ENCODE assay signal across 13 cellular contexts in the genomic region with DNA sequence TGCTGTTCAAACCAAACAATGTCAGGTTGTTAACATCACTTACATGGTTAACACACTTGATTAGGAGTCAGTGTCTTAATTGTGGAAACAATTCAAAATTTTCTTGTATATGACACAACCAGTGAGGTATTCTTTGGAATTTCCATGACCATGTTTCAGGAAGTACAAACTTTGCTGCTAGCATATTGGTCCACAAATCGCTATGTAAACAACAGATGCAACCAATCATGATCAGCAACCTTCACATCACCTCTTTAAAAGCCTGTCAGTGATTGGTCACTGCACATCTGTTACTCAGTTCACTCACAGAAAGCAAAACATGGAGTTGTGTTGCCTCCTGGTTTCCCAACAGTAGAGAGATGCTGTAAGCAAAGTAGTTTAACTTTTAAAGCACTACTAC.
DNase-seq lines count a peak whose midpoint lies in the region; ATAC-seq and TF ChIP-seq lines count a peak whose summit lies in the region.
"Had no signal": no experiment of that assay in that cellular context is flagged by ENCODE, and none has a peak within 500 bp of the region (broad histone marks: within the 10 kb centered on the region; RNA-seq: fewer than 3 reads in every experiment).

No MANE protein-coding gene starts in this region.

- H3K4me3 ChIP-seq in epithelial cell of proximal tubule (ENCODE audit: low read depth, low read length): no peak overlapping the region
- no peak overlapping the region for H3K4me3 ChIP-seq in effector memory CD4-positive, alpha-beta T cell (ENCODE audit: insufficient read depth, low read depth, low read length, poor library complexity, severe bottlenecking)

- peak; percentile 71 for DNase-seq in EH (ENCODE audit: low read depth)
- DNase-seq in RKO (ENCODE audit: low spot score): peak; percentile 19
- peak; percentile 68 for DNase-seq in epithelial cell of proximal tubule (ENCODE audit: low read depth)
- no peak for DNase-seq in effector memory CD4-positive, alpha-beta T cell
- no peak for DNase-seq in glutamatergic neuron
- DNase-seq in immature natural killer cell: no peak
- DNase-seq: activated CD8-positive, alpha-beta T cell treated with anti-CD3 and anti-CD28 coated beads for 36 hours; activated naive CD8-positive, alpha-beta T cell treated with anti-CD3 and anti-CD28 coated beads, Interleukin-2, amount 10 ng/mL, durations not matched to agents 7 days and 5 days; CD4-positive, CD25-positive, alpha-beta regulatory T cell; NCI-H146 had no signal

- H3K9me3 ChIP-seq in effector memory CD4-positive, alpha-beta T cell (ENCODE audit: control insufficient read depth, low read length): peaks cover 11% of the 10 kb centered on the region

- no peaks in the 10 kb centered on the region for H3K36me3 ChIP-seq in effector memory CD4-positive, alpha-beta T cell (ENCODE audit: control insufficient read depth, insufficient read depth, low read length)

- H3K4me1 Mint-ChIP-seq in nephron (no peaks in the 10 kb centered on the region), glutamatergic neuron (ENCODE audit: low read depth, unreplicated experiment) (no peaks in the 10 kb centered on the region), immature natural killer cell (no peaks in the 10 kb centered on the region)
- H3K4me1 Mint-ChIP-seq: activated naive CD8-positive, alpha-beta T cell treated with anti-CD3 and anti-CD28 coated beads, Interleukin-2, amount 10 ng/mL, durations not matched to agents 7 days and 5 days; CD4-positive, CD25-positive, alpha-beta regulatory T cell had no signal

- H3K27ac ChIP-seq in effector memory CD4-positive, alpha-beta T cell (ENCODE audit: insufficient read depth, low read length, poor library complexity, severe bottlenecking): no peak overlapping the region

- TF ChIP-seq CTCF in epithelial cell of proximal tubule (conservative IDR thresholded peaks at IDR 0.05; ENCODE audit: low read depth, low read length) (no peak), nephron (IDR thresholded peaks at IDR 0.05; ENCODE audit: unreplicated experiment in 3 of 3) (no peak), glutamatergic neuron (IDR thresholded peaks at IDR 0.05; ENCODE audit: partially characterized antibody, unreplicated experiment) (no peak)

- H3K27ac Mint-ChIP-seq in nephron (peak overlapping the region in 2 of 3 experiments; percentile 44 to 53), glutamatergic neuron (ENCODE audit: unreplicated experiment) (no peak overlapping the region), immature natural killer cell (no peak overlapping the region)
- H3K27ac Mint-ChIP-seq: activated CD8-positive, alpha-beta T cell treated with anti-CD3 and anti-CD28 coated beads for 36 hours; activated naive CD8-positive, alpha-beta T cell treated with anti-CD3 and anti-CD28 coated beads, Interleukin-2, amount 10 ng/mL, durations not matched to agents 7 days and 5 days; CD4-positive, CD25-positive, alpha-beta regulatory T cell; IgD-negative memory B cell had no signal

- H3K4me3 Mint-ChIP-seq in nephron (no peak overlapping the region), glutamatergic neuron (ENCODE audit: unreplicated experiment) (no peak overlapping the region), immature natural killer cell (no peak overlapping the region)
- H3K4me3 Mint-ChIP-seq: activated CD8-positive, alpha-beta T cell treated with anti-CD3 and anti-CD28 coated beads for 36 hours; activated naive CD8-positive, alpha-beta T cell treated with anti-CD3 and anti-CD28 coated beads, Interleukin-2, amount 10 ng/mL, durations not matched to agents 7 days and 5 days; CD4-positive, CD25-positive, alpha-beta regulatory T cell; IgD-negative memory B cell had no signal

- H3K9me3 Mint-ChIP-seq in nephron (peaks cover 42% of the 10 kb centered on the region), glutamatergic neuron (ENCODE audit: unreplicated experiment) (peaks cover 4% of the 10 kb centered on the region), immature natural killer cell (peaks cover 21 to 36% (median 22%) of the 10 kb centered on the region in 6 donors)

- H3K36me3 Mint-ChIP-seq in nephron (ENCODE audit: low read depth) (peaks cover 11% of the 10 kb centered on the region), glutamatergic neuron (ENCODE audit: unreplicated experiment) (peaks cover 13% of the 10 kb centered on the region), immature natural killer cell (peaks cover 9 to 14% (median 13%) of the 10 kb centered on the region in 3 donors)
- H3K36me3 Mint-ChIP-seq: activated naive CD8-positive, alpha-beta T cell treated with anti-CD3 and anti-CD28 coated beads, Interleukin-2, amount 10 ng/mL, durations not matched to agents 7 days and 5 days; CD4-positive, CD25-positive, alpha-beta regulatory T cell had no signal

- no peak for ATAC-seq in HG03039 (IDR thresholded peaks at IDR 0.05; ENCODE audit: unreplicated experiment)
- ATAC-seq: activated CD8-positive, alpha-beta T cell treated with anti-CD3 and anti-CD28 coated beads for 36 hours had no signal

- H3K4me1 ChIP-seq in effector memory CD4-positive, alpha-beta T cell (ENCODE audit: control insufficient read depth, insufficient read depth, low read length, poor library complexity, severe bottlenecking): no peaks in the 10 kb centered on the region

- no peaks in the 10 kb centered on the region for H3K27me3 ChIP-seq in effector memory CD4-positive, alpha-beta T cell (replicated peaks; ENCODE audit: control insufficient read depth, insufficient read depth, low read length, poor library complexity, severe bottlenecking)

- no peaks in the 10 kb centered on the region for H3K27me3 Mint-ChIP-seq in nephron (ENCODE audit: low read depth)
- no peaks in the 10 kb centered on the region for H3K27me3 Mint-ChIP-seq in glutamatergic neuron (ENCODE audit: unreplicated experiment)
- peaks cover 0 to 2% (median 0%) of the 10 kb centered on the region in 3 donors for H3K27me3 Mint-ChIP-seq in immature natural killer cell (ENCODE audit: low read depth in 3 of 3)
- H3K27me3 Mint-ChIP-seq: activated naive CD8-positive, alpha-beta T cell treated with anti-CD3 and anti-CD28 coated beads, Interleukin-2, amount 10 ng/mL, durations not matched to agents 7 days and 5 days had no signal

Comparison
In these comparisons a context has a peak if more than half of its experiments do, and no peak if none do; other contexts are left out.
1. DNase-seq: peak in EH (single experiment), RKO (single experiment) and epithelial cell of proximal tubule (single experiment); none in effector memory CD4-positive, alpha-beta T cell (0 of 3), glutamatergic neuron (single experiment) and immature natural killer cell (0 of 3).
2. H3K27ac Mint-ChIP-seq: peak in nephron (2 of 3); none in glutamatergic neuron (single experiment) and immature natural killer cell (0 of 6).